14 cellular contexts compared by ENCODE assay signal in the genomic region with DNA sequence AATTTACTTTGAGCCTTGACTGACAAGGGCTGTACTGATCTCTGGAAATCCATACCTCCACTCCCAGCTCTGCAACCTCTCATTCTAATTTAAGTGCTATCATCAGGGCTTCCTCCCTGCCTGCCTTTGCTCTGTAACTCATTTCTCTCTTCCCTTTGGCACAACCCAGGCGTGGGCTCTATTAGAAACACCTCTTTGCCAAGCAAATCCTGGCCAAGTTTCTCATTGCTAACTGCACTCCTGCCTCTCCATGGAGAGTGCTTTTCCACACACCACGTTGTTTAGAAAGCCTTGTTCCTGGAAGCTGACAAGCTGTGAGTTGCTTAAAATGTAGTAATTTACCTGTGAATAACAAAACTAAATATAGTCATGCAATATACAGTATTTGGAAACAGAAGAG. TPM values are rescaled to one million over a fixed set of nuclear protein-coding genes. Genes with fewer than 3 reads are reported as not detected.
DNase-seq lines count a peak whose midpoint lies in the region; ATAC-seq, FAIRE-seq and TF ChIP-seq lines count a peak whose summit lies in the region.
"Had no signal": no experiment of that assay in that cellular context is flagged by ENCODE, and none has a peak within 500 bp of the region (broad histone marks: within the 10 kb centered on the region; RNA-seq: fewer than 3 reads in every experiment).

No MANE protein-coding gene starts in this region.

- H3K27me3 Mint-ChIP-seq in T-cell: peaks cover 17 to 24% of the 10 kb centered on the region in 2 donors

- H3K79me2 ChIP-seq in Karpas-422 (ENCODE audit: low read length): no peaks in the 10 kb centered on the region

- DNase-seq in EL (peak; percentile 21), RWPE2 (ENCODE audit: low spot score) (no peak), heart left ventricle (peak in 4 of 5 donors; percentile 40 to 56 (median 51)), pancreas (no peak), T-cell (no peak), dedifferentiated amniotic fluid mesenchymal stem cell (ENCODE audit: extremely low spot score) (no peak), GOT3 (lab: John Stamatoyannopoulos, UW) (no peak), Karpas-422 (no peak)
- DNase-seq: activated CD4-positive, alpha-beta T cell treated with anti-CD3 and anti-CD28 coated beads for 36 hours; DMS79; NCI-H2081 had no signal

- no peaks in the 10 kb centered on the region for H3K36me3 Mint-ChIP-seq in T-cell
- H3K36me3 Mint-ChIP-seq: natural killer cell treated with Interleukin-12 subunit alpha and Interleukin-12 subunit beta and Interleukin-15 and Interleukin-18, amount 100 ng/mL, for 72 hours had no signal

- H3K9me3 Mint-ChIP-seq in T-cell: no peaks in the 10 kb centered on the region
- H3K9me3 Mint-ChIP-seq: activated T-helper 1 cell treated with anti-CD3 and anti-CD28 coated beads, Interleukin-12 subunit alpha, Interleukin-12 subunit beta, Interleukin-2, Interleukin-4 antibody, amounts not matched to agents 30 ng/mL and 10 ng/mL and 1 ng/mL, durations not matched to agents 14 hours and 24 hours and 36 hours; natural killer cell treated with Interleukin-12 subunit alpha and Interleukin-12 subunit beta and Interleukin-15 and Interleukin-18, amount 100 ng/mL, for 72 hours had no signal

- H2AFZ ChIP-seq in Karpas-422 (ENCODE audit: low read length): no peak overlapping the region

- ATAC-seq in RWPE2 (ENCODE audit: low read depth) (no peak), heart left ventricle (peak; percentile 91 to 93 (median 92)), pancreas (peak in 3 of 4 donors; percentile 36 to 76 (median 51)), T-cell (replicated peaks in 1 of 4) (no peak)
- ATAC-seq: activated CD4-positive, alpha-beta T cell treated with anti-CD3 and anti-CD28 coated beads for 36 hours; natural killer cell treated with Interleukin-12 subunit alpha and Interleukin-12 subunit beta and Interleukin-15 and Interleukin-18, amount 100 ng/mL, for 72 hours had no signal

- intact Hi-C loops in heart left ventricle (cut with DNase I) (loop anchor here in 1 of 10 donors (5.0 kb wide), 1 partner anchor 81 kb away; no protein-coding TSS in a partner anchor), pancreas (cut with DNase I) (no loop called here)

- TF ChIP-seq CTCF in RWPE2 (IDR thresholded peaks at IDR 0.05; ENCODE audit: poor library complexity, severe bottlenecking) (no peak), heart left ventricle (IDR thresholded peaks at IDR 0.05) (no peak), pancreas (IDR thresholded peaks at IDR 0.05) (no peak)

- H3K27ac ChIP-seq in RWPE2 (ENCODE audit: poor library complexity, severe bottlenecking) (peak overlapping the region; percentile 61), heart left ventricle (peak overlapping the region in 10 of 12 donors; percentile 9 to 76 (median 66)), pancreas (no peak overlapping the region), Karpas-422 (ENCODE audit: low read length) (no peak overlapping the region)
- H3K27ac ChIP-seq: vagina had no signal

- H3K9me2 ChIP-seq in Karpas-422 (replicated peaks; ENCODE audit: insufficient read depth, low read length): no peaks in the 10 kb centered on the region; the same call in 1 of the 2 replicates

- H3K4me1 Mint-ChIP-seq in T-cell: no peaks in the 10 kb centered on the region
- H3K4me1 Mint-ChIP-seq: activated CD4-positive, alpha-beta T cell treated with anti-CD3 and anti-CD28 coated beads for 36 hours had no signal

- POLR2A ChIA-PET in T-cell (lab: Charles Lee): no interaction called here

- no peaks in the 10 kb centered on the region for H3K9me3 ChIP-seq in RWPE2 (ENCODE audit: severe bottlenecking)
- H3K9me3 ChIP-seq in heart left ventricle: peaks cover 0 to 4% (median 0%) of the 10 kb centered on the region in 12 donors
- H3K9me3 ChIP-seq in pancreas: no peaks in the 10 kb centered on the region
- no peaks in the 10 kb centered on the region for H3K9me3 ChIP-seq in Karpas-422 (ENCODE audit: low read length)
- H3K9me3 ChIP-seq: vagina had no signal

- H3K4me1 ChIP-seq in RWPE2 (ENCODE audit: insufficient read depth, poor library complexity, severe bottlenecking) (peaks cover 33% of the 10 kb centered on the region), heart left ventricle (peaks cover 0 to 26% (median 9%) of the 10 kb centered on the region in 12 donors), pancreas (no peaks in the 10 kb centered on the region), Karpas-422 (ENCODE audit: low read length) (no peaks in the 10 kb centered on the region)

- H3K27ac Mint-ChIP-seq in T-cell: no peak overlapping the region
- H3K27ac Mint-ChIP-seq: activated CD4-positive, alpha-beta T cell treated with anti-CD3 and anti-CD28 coated beads for 36 hours; activated T-helper 1 cell treated with anti-CD3 and anti-CD28 coated beads, Interleukin-12 subunit alpha, Interleukin-12 subunit beta, Interleukin-2, Interleukin-4 antibody, amounts not matched to agents 30 ng/mL and 10 ng/mL and 1 ng/mL, durations not matched to agents 14 hours and 24 hours and 36 hours; natural killer cell treated with Interleukin-12 subunit alpha and Interleukin-12 subunit beta and Interleukin-15 and Interleukin-18, amount 100 ng/mL, for 72 hours had no signal

- H3K9ac ChIP-seq in Karpas-422 (ENCODE audit: low read length): no peak overlapping the region

- CTCF ChIA-PET in T-cell (lab: Charles Lee): no interaction called here

- no peak overlapping the region for H3K4me3 ChIP-seq in RWPE2 (ENCODE audit: severe bottlenecking)
- no peak overlapping the region for H3K4me3 ChIP-seq in heart left ventricle
- no peak overlapping the region for H3K4me3 ChIP-seq in pancreas
- no peak overlapping the region for H3K4me3 ChIP-seq in Karpas-422 (ENCODE audit: low read length)
- H3K4me3 ChIP-seq: vagina had no signal

- H3K36me3 ChIP-seq in RWPE2 (ENCODE audit: low read depth) (no peaks in the 10 kb centered on the region), heart left ventricle (no peaks in the 10 kb centered on the region), pancreas (no peaks in the 10 kb centered on the region), Karpas-422 (ENCODE audit: insufficient read depth, low read length) (no peaks in the 10 kb centered on the region)
- H3K36me3 ChIP-seq: vagina had no signal

- H3K27me3 ChIP-seq in RWPE2 (ENCODE audit: insufficient read depth, poor library complexity, severe bottlenecking): no peaks in the 10 kb centered on the region
- no peaks in the 10 kb centered on the region for H3K27me3 ChIP-seq in heart left ventricle
- H3K27me3 ChIP-seq in pancreas: no peaks in the 10 kb centered on the region
- H3K27me3 ChIP-seq in Karpas-422 (ENCODE audit: low read length): no peaks in the 10 kb centered on the region
- H3K27me3 ChIP-seq: vagina had no signal

- peak; percentile 5 for FAIRE-seq in pancreas (lab: Jason Lieb, UNC)

- WGBS in heart left ventricle, 4 donors: 26 to 39% (median 33%) methylated on average over 2 of the region's 2 CpGs
- 25 to 31% methylated on average over 2 of the region's 2 CpGs for WGBS in pancreas, 2 donors

- TF ChIP-seq POLR2A in heart left ventricle (IDR thresholded peaks at IDR 0.05): no peak

- H3K4me2 ChIP-seq in Karpas-422 (ENCODE audit: low read depth, low read length, poor library complexity, severe bottlenecking): no peak overlapping the region

- no peaks in the 10 kb centered on the region for H4K20me1 ChIP-seq in Karpas-422 (ENCODE audit: insufficient read depth, low read depth, low read length)

- no peak overlapping the region for H3K4me3 Mint-ChIP-seq in T-cell
- H3K4me3 Mint-ChIP-seq: activated CD4-positive, alpha-beta T cell treated with anti-CD3 and anti-CD28 coated beads for 36 hours; activated T-helper 1 cell treated with anti-CD3 and anti-CD28 coated beads, Interleukin-12 subunit alpha, Interleukin-12 subunit beta, Interleukin-2, Interleukin-4 antibody, amounts not matched to agents 30 ng/mL and 10 ng/mL and 1 ng/mL, durations not matched to agents 14 hours and 24 hours and 36 hours; natural killer cell treated with Interleukin-12 subunit alpha and Interleukin-12 subunit beta and Interleukin-15 and Interleukin-18, amount 100 ng/mL, for 72 hours had no signal

RNA-seq across cellular contexts. Expression of gene FSTL1, which starts 20.1 kb away (rescaled TPM):
- total RNA-seq in heart left ventricle (100 to 1,000 TPM; 138 to 667 (median 220) TPM), pancreas (100 to 1,000 TPM in 1 of 6 donors, 10 to 100 TPM in 5; 11.1 to 131 (median 44.3) TPM), T-cell (1 to 10 TPM in 3 of 5 donors, under 1 TPM in 2; 0.76 to 5.1 (median 1.5) TPM)
- polyA plus RNA-seq in heart left ventricle (100 to 1,000 TPM in 1 of 2 donors, 10 to 100 TPM in 1; 43.8 to 146 TPM), pancreas (1 to 10 TPM; 7.3 to 7.9 TPM)
- not detected in 2 replicates for total RNA-seq in Karpas-422 (2014; rRNA removed; shearing (Covaris generic); ENCODE audit: low replicate concordance)
- total RNA-seq: activated T-helper 1 cell treated with anti-CD3 and anti-CD28 coated beads, Interleukin-12 subunit alpha, Interleukin-12 subunit beta, Interleukin-2, Interleukin-4 antibody, amounts not matched to agents 30 ng/mL and 10 ng/mL and 1 ng/mL, durations not matched to agents 14 hours and 24 hours and 36 hours had no signal

Comparison
In these comparisons a context has a peak if more than half of its experiments do, and no peak if none do; other contexts are left out.
1. DNase-seq: peak in EL (single experiment) and heart left ventricle (4 of 5); none in RWPE2 (single experiment), pancreas (0 of 6), T-cell (0 of 34), dedifferentiated amniotic fluid mesenchymal stem cell (single experiment), GOT3 (single experiment) and Karpas-422 (single experiment).
2. ATAC-seq: peak in heart left ventricle (4 of 4) and pancreas (3 of 4); none in RWPE2 (single experiment) and T-cell (0 of 4).
3. H3K27ac ChIP-seq: peak in RWPE2 (single experiment) and heart left ventricle (10 of 12); none in pancreas (0 of 4) and Karpas-422 (single experiment).